ENCODE assay signal across 1 cellular context in the genomic region with DNA sequence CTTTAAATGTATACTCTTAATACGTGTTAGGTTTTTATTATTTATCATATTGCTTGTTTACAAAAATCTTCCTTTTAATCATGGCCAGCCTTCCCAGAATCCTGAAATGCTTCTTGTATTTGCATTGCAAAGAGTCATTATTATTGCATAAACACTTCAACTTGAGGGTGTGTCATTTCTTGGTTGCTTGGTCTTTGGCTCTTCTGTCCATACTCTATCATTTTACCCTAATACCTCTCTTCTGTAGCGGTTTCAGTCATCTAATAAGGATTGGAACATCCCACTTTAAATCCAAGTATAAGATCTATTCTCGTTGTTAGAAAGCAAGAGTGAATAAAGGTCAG.
TF ChIP-seq lines count a peak whose summit lies in the region.

No MANE protein-coding gene starts in this region.

TF ChIP-seq in liver, 16 proteins besides CTCF, POLR2A, EP300 and RAD21 (continued from another document):
- TF ChIP-seq NR2F2 (IDR thresholded peaks at IDR 0.05), result no peak
